ENCODE assay signal across 10 cellular contexts in genomic region chr16:15507299-15507958, GRCh38.
DNase-seq lines count a peak whose midpoint lies in the region; FAIRE-seq and TF ChIP-seq lines count a peak whose summit lies in the region.
"Had no signal": no experiment of that assay in that cellular context is flagged by ENCODE, and none has a peak within 500 bp of the region (broad histone marks: within the 10 kb centered on the region; RNA-seq: fewer than 3 reads in every experiment).

No MANE protein-coding gene starts in this region.

- TF ChIP-seq RAD21 in neural cell (conservative IDR thresholded peaks at IDR 0.05) = no peak

- DNase-seq in RCC 7860 (ENCODE audit: low spot score) (peak; percentile 73), esophagus squamous epithelium (lab: John Stamatoyannopoulos, UW) (no peak), HuH-7.5 (ENCODE audit: low spot score) (no peak), cerebellum (ENCODE audit: low spot score) (no peak)
- DNase-seq in activated effector memory CD4-positive, alpha-beta T cell treated with Interleukin-2 at 50 U/mL for 16 hours = no peak
- no peak for DNase-seq in stimulated activated CD4-positive, alpha-beta T cell treated with anti-CD3 and anti-CD28 coated beads, Interleukin-15, amount 100 ng/mL, for 24 hours
- DNase-seq: CD4-positive, alpha-beta memory T cell; NCI-H1092 had no signal

- peak overlapping the region; percentile 19 for H3K4me2 ChIP-seq in neural cell (ENCODE audit: low read length)

- H3K4me3 ChIP-seq in ACC112 (ENCODE audit: low read depth, low read length) (peak overlapping the region; percentile 26; the same call in 1 of the 2 replicates), esophagus squamous epithelium (no peak overlapping the region), neural cell (ENCODE audit: low read length) (peak overlapping the region; percentile 17)

- peak; percentile 57 for TF ChIP-seq EP300 in neural cell (conservative IDR thresholded peaks at IDR 0.05; ENCODE audit: poor library complexity, severe bottlenecking)

- H3K4me1 ChIP-seq in ACC112 (ENCODE audit: control insufficient read depth, insufficient read depth, low read length, unreplicated experiment) (peaks cover 16% of the 10 kb centered on the region), esophagus squamous epithelium (peaks cover 0 to 21% (median 19%) of the 10 kb centered on the region in 3 donors)

- H3K9me3 ChIP-seq in esophagus squamous epithelium = no peaks in the 10 kb centered on the region
- H3K9me3 ChIP-seq in neural cell (ENCODE audit: low read length) = no peaks in the 10 kb centered on the region

- no peak for FAIRE-seq in RCC 7860 (lab: Jason Lieb, UNC)

- no peaks in the 10 kb centered on the region for H3K9me2 ChIP-seq in neural cell (ENCODE audit: insufficient read depth, low read length)

- intact Hi-C loops in esophagus squamous epithelium (cut with DNase I) = no loop called here

- 7 to 31% methylated on average over 6 to 7 of the region's 8 CpGs for WGBS in esophagus squamous epithelium, 2 donors

- TF ChIP-seq POLR2A in esophagus squamous epithelium (IDR thresholded peaks at IDR 0.05) = no peak

- TF ChIP-seq CTCF in esophagus squamous epithelium (IDR thresholded peaks at IDR 0.05) = no peak
- TF ChIP-seq CTCF in neural cell (IDR thresholded peaks at IDR 0.05; ENCODE audit: poor library complexity, severe bottlenecking) = no peak

- H3K27ac ChIP-seq in ACC112 (ENCODE audit: low read depth, low read length) (peak overlapping the region; percentile 7; the same call in 1 of the 2 replicates), esophagus squamous epithelium (peak overlapping the region; percentile 34 to 72 (median 54)), neural cell (ENCODE audit: low read length) (peak overlapping the region; percentile 21)

- H3K36me3 ChIP-seq in ACC112 (ENCODE audit: insufficient read depth, low read length) = no peaks in the 10 kb centered on the region
- H3K36me3 ChIP-seq in esophagus squamous epithelium = no peaks in the 10 kb centered on the region
- H3K36me3 ChIP-seq in neural cell (ENCODE audit: insufficient read depth, low read length) = no peaks in the 10 kb centered on the region

- H4K20me1 ChIP-seq in neural cell (ENCODE audit: insufficient read depth) = no peaks in the 10 kb centered on the region

- no peaks in the 10 kb centered on the region for H3K27me3 ChIP-seq in ACC112 (ENCODE audit: insufficient read depth, low read length)
- H3K27me3 ChIP-seq in esophagus squamous epithelium = no peaks in the 10 kb centered on the region
- H3K27me3 ChIP-seq in neural cell (ENCODE audit: insufficient read depth, low read depth, low read length) = no peaks in the 10 kb centered on the region

- H2AFZ ChIP-seq in ACC112 (ENCODE audit: low read length, unreplicated experiment) = no peak overlapping the region
- no peak overlapping the region for H2AFZ ChIP-seq in neural cell (ENCODE audit: low read depth, low read length)

- H3K9ac ChIP-seq in neural cell (ENCODE audit: low read length) = peak overlapping the region; percentile 0

- H3F3A ChIP-seq in neural cell (ENCODE audit: insufficient read depth, low read length, poor library complexity, severe bottlenecking) = no peaks in the 10 kb centered on the region

- H3K79me2 ChIP-seq in ACC112 (ENCODE audit: control insufficient read depth, insufficient read depth, low read length, unreplicated experiment) (no peaks in the 10 kb centered on the region), neural cell (replicated peaks; ENCODE audit: insufficient read depth, low read length) (peaks cover 3% of the 10 kb centered on the region)

TF ChIP-seq in neural cell, 6 proteins besides CTCF, POLR2A, EP300 and RAD21:
- TF ChIP-seq MXI1 (conservative IDR thresholded peaks at IDR 0.05; ENCODE audit: poor library complexity, severe bottlenecking) (no peak), POLR2AphosphoS5 (IDR thresholded peaks at IDR 0.05) (peak; percentile 65), TAF1 (IDR thresholded peaks at IDR 0.05; ENCODE audit: low read depth) (no peak), EZH2 (IDR thresholded peaks at IDR 0.05; ENCODE audit: borderline replicate concordance, insufficient read depth, low read length, poor library complexity, severe bottlenecking) (no peak), SMC3 (conservative IDR thresholded peaks at IDR 0.05; ENCODE audit: poor library complexity) (no peak), REST (IDR thresholded peaks at IDR 0.05; ENCODE audit: borderline replicate concordance) (peak; percentile 93)

Comparison
In these comparisons a context has a peak if more than half of its experiments do, and no peak if none do; other contexts are left out.
1. H3K4me3 ChIP-seq: peak in ACC112 (single experiment) and neural cell (single experiment); none in esophagus squamous epithelium (0 of 4).
2. Peak in every context shown above with its lines, with median percentiles within 50 percentile points of each other: H3K27ac ChIP-seq.